In the genomic region with DNA sequence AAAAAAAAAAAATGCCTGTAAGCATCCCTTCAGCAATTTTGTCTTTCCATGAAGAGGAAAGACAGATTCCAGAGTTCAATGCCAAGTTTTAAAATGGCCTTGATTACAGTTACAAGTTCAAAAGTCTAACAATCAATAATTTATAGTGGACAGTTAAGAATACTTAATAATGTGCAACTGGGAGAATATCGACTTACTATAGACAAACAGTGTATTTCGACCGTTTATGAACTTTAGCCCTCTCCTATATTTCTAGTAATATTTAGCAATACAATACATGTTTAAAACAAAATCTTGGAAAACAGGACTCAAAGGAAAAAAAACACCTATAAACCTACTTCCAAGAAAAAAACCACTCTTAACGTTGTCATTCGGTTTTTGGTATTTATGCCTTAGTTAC, we compare ENCODE assay signal across 9 cellular contexts. TPM values are rescaled to one million over a fixed set of nuclear protein-coding genes. Genes with fewer than 3 reads are reported as not detected.
A peak's percentile ranks its signal among the peaks of the same experiment; 100 is the strongest.
DNase-seq lines count a peak whose midpoint lies in the region; ATAC-seq and TF ChIP-seq lines count a peak whose summit lies in the region.
"Had no signal": no experiment of that assay in that cellular context is flagged by ENCODE, and none has a peak within 500 bp of the region (broad histone marks: within the 10 kb centered on the region; RNA-seq: fewer than 3 reads in every experiment).

No MANE protein-coding gene starts in this region.

- ATAC-seq in lower lobe of right lung: no peak
- no peak for ATAC-seq in upper lobe of right lung
- no peak for ATAC-seq in HG02798 (IDR thresholded peaks at IDR 0.05; ENCODE audit: poor library complexity, unreplicated experiment)
- ATAC-seq in HG02973 (IDR thresholded peaks at IDR 0.05; ENCODE audit: unreplicated experiment): no peak

- H3K27me3 Mint-ChIP-seq in activated naive CD4-positive, alpha-beta T cell treated with anti-CD3 and anti-CD28 coated beads, Interleukin-2, amount 10 ng/mL, durations not matched to agents 7 days and 5 days: no peaks in the 10 kb centered on the region
- no peaks in the 10 kb centered on the region for H3K27me3 Mint-ChIP-seq in activated naive CD8-positive, alpha-beta T cell

- H3K27ac Mint-ChIP-seq in activated naive CD4-positive, alpha-beta T cell treated with anti-CD3 and anti-CD28 coated beads, Interleukin-2, amount 10 ng/mL, durations not matched to agents 7 days and 5 days: peak overlapping the region; percentile 94
- peak overlapping the region; percentile 92 for H3K27ac Mint-ChIP-seq in activated naive CD8-positive, alpha-beta T cell

- intact Hi-C loops in lower lobe of right lung (cut with DNase I) (no loop called here), upper lobe of right lung (cut with DNase I) (no loop called here)

- CTCF ChIA-PET in activated naive CD4-positive, alpha-beta T cell treated with anti-CD3 and anti-CD28 coated beads, Interleukin-2, amount 10 ng/mL, durations not matched to agents 7 days and 5 days (lab: Charles Lee): no interaction called here

- H3K36me3 Mint-ChIP-seq in activated naive CD4-positive, alpha-beta T cell treated with anti-CD3 and anti-CD28 coated beads, Interleukin-2, amount 10 ng/mL, durations not matched to agents 7 days and 5 days: peaks cover 54% of the 10 kb centered on the region
- H3K36me3 Mint-ChIP-seq in activated naive CD8-positive, alpha-beta T cell: peaks cover 18% of the 10 kb centered on the region

- H3K9me3 ChIP-seq in lower lobe of right lung (no peaks in the 10 kb centered on the region), upper lobe of right lung (no peaks in the 10 kb centered on the region)

- H3K27ac ChIP-seq in lower lobe of right lung: peak overlapping the region; percentile 91
- no peak overlapping the region for H3K27ac ChIP-seq in upper lobe of right lung

- H3K36me3 ChIP-seq in lower lobe of right lung (peaks cover 42% of the 10 kb centered on the region), upper lobe of right lung (peaks cover 37% of the 10 kb centered on the region)

- peak overlapping the region; percentile 91 for H3K4me3 ChIP-seq in lower lobe of right lung
- H3K4me3 ChIP-seq in upper lobe of right lung: peak overlapping the region; percentile 90

- no peaks in the 10 kb centered on the region for H3K9me3 Mint-ChIP-seq in activated naive CD4-positive, alpha-beta T cell treated with anti-CD3 and anti-CD28 coated beads, Interleukin-2, amount 10 ng/mL, durations not matched to agents 7 days and 5 days
- no peaks in the 10 kb centered on the region for H3K9me3 Mint-ChIP-seq in activated naive CD8-positive, alpha-beta T cell (ENCODE audit: low read depth)

- H3K27me3 ChIP-seq in lower lobe of right lung (ENCODE audit: low read depth) (no peaks in the 10 kb centered on the region), upper lobe of right lung (no peaks in the 10 kb centered on the region)

- H3K4me1 ChIP-seq in lower lobe of right lung (peaks cover 55% of the 10 kb centered on the region), upper lobe of right lung (peaks cover 40% of the 10 kb centered on the region)

- TF ChIP-seq CTCF in lower lobe of right lung (IDR thresholded peaks at IDR 0.05) (no peak), upper lobe of right lung (IDR thresholded peaks at IDR 0.05) (no peak)

- peak overlapping the region; percentile 88 for H3K4me3 Mint-ChIP-seq in activated naive CD4-positive, alpha-beta T cell treated with anti-CD3 and anti-CD28 coated beads, Interleukin-2, amount 10 ng/mL, durations not matched to agents 7 days and 5 days
- peak overlapping the region; percentile 97 for H3K4me3 Mint-ChIP-seq in activated naive CD8-positive, alpha-beta T cell

- DNase-seq in activated naive CD4-positive, alpha-beta T cell treated with anti-CD3 and anti-CD28 coated beads, Interleukin-2, amount 10 ng/mL, durations not matched to agents 7 days and 5 days: no peak
- no peak for DNase-seq in activated naive CD4-positive, alpha-beta T cell treated with anti-CD3 and anti-CD28 coated beads, Interleukin-2, amount 50 U/mL, for 16 hours
- DNase-seq in lower lobe of right lung (no peak), upper lobe of right lung (no peak), GM19240 (ENCODE audit: insufficient read length, low spot score) (no peak)
- DNase-seq: stimulated activated naive CD4-positive, alpha-beta T cell had no signal

- peaks cover 70% of the 10 kb centered on the region for H3K4me1 Mint-ChIP-seq in activated naive CD4-positive, alpha-beta T cell treated with anti-CD3 and anti-CD28 coated beads, Interleukin-2, amount 10 ng/mL, durations not matched to agents 7 days and 5 days
- H3K4me1 Mint-ChIP-seq in activated naive CD8-positive, alpha-beta T cell (ENCODE audit: low read depth): peaks cover 68% of the 10 kb centered on the region

RNA-seq across cellular contexts. Expression of gene PBRM1, which starts 1.5 kb away (rescaled TPM):
- total RNA-seq in lower lobe of right lung (88.3 TPM), upper lobe of right lung (67.1 TPM)

RNA-seq across cellular contexts. Expression of gene GNL3, which starts 1.6 kb away (rescaled TPM):
- total RNA-seq in lower lobe of right lung: 35.2 TPM
- 50.6 TPM for total RNA-seq in upper lobe of right lung

RNA-seq across cellular contexts. Expression of gene GLT8D1, which starts 21.4 kb away (rescaled TPM):
- total RNA-seq in lower lobe of right lung: 37.1 TPM
- total RNA-seq in upper lobe of right lung: 44.9 TPM

RNA-seq across cellular contexts. Expression of gene SPCS1, which starts 21.7 kb away (rescaled TPM):
- total RNA-seq in lower lobe of right lung (74.6 TPM), upper lobe of right lung (76.0 TPM)
